ENCODE assay signal across 9 cellular contexts in genomic region chr10:114876602-114877300, GRCh38. TPM values are rescaled to one million over a fixed set of nuclear protein-coding genes. Genes with fewer than 3 reads are reported as not detected.
A peak's percentile ranks its signal among the peaks of the same experiment; 100 is the strongest.
DNase-seq lines count a peak whose midpoint lies in the region; ATAC-seq and TF ChIP-seq lines count a peak whose summit lies in the region.
"Had no signal": no experiment of that assay in that cellular context is flagged by ENCODE, and none has a peak within 500 bp of the region (broad histone marks: within the 10 kb centered on the region; RNA-seq: fewer than 3 reads in every experiment).

No MANE protein-coding gene starts in this region.

- WGBS in transverse colon (ENCODE audit: low coverage in 1 of 2), 2 donors: 26 to 32% methylated on average over 11 to 20 of the region's 20 CpGs

- H3K36me3 Mint-ChIP-seq in endothelial cell (ENCODE audit: low read depth, unreplicated experiment): no peaks in the 10 kb centered on the region
- H3K36me3 Mint-ChIP-seq in mesothelial cell of epicardium: no peaks in the 10 kb centered on the region

- ATAC-seq in GM18517 (IDR thresholded peaks at IDR 0.05; ENCODE audit: unreplicated experiment) (peak; percentile 84), HG02870 (IDR thresholded peaks at IDR 0.05; ENCODE audit: unreplicated experiment) (peak; percentile 86)

- peaks cover 26% of the 10 kb centered on the region for H3K4me1 Mint-ChIP-seq in endothelial cell (ENCODE audit: unreplicated experiment)
- H3K4me1 Mint-ChIP-seq in mesothelial cell of epicardium: peaks cover 35% of the 10 kb centered on the region

- intact Hi-C loops in transverse colon (cut with DNase I; ENCODE audit: low total_unique reads): no loop called here

- H3K27me3 Mint-ChIP-seq in endothelial cell (ENCODE audit: unreplicated experiment) (peaks cover 1% of the 10 kb centered on the region), mesothelial cell of epicardium (ENCODE audit: low read depth) (no peaks in the 10 kb centered on the region)

- TF ChIP-seq CTCF in WERI-Rb-1 (IDR thresholded peaks at IDR 0.05; ENCODE audit: low read depth, low read length) (peak; percentile 97), endothelial cell (IDR thresholded peaks at IDR 0.05; ENCODE audit: unreplicated experiment) (peak; percentile 66), mesothelial cell of epicardium (IDR thresholded peaks at IDR 0.05; ENCODE audit: unreplicated experiment) (peak; percentile 66), transverse colon (IDR thresholded peaks at IDR 0.05) (peak; percentile 55 to 67 (median 59))

- H3K36me3 ChIP-seq in WERI-Rb-1 (no peaks in the 10 kb centered on the region), transverse colon (no peaks in the 10 kb centered on the region)
- H3K36me3 ChIP-seq: neutrophil had no signal

- no peaks in the 10 kb centered on the region for H3K27me3 ChIP-seq in WERI-Rb-1 (ENCODE audit: insufficient read depth, low read depth, severe bottlenecking)
- H3K27me3 ChIP-seq in transverse colon: no peaks in the 10 kb centered on the region
- H3K27me3 ChIP-seq: neutrophil had no signal

- H3K4me3 Mint-ChIP-seq in endothelial cell (ENCODE audit: unreplicated experiment): no peak overlapping the region
- no peak overlapping the region for H3K4me3 Mint-ChIP-seq in mesothelial cell of epicardium

- in situ Hi-C loops in transverse colon (cut with MboI; ENCODE audit: low pct_ligation_motif_present in 1 of 4, low pct_unique_long_range_greater_than_20kb in 1 of 4, low sequenced_read_pairs in 3 of 4): loop anchor here in 3 of 4 donors (10.0 to 25.0 kb wide), 2 partner anchors 236 to 248 kb away; no protein-coding TSS in a partner anchor

- H3K4me1 ChIP-seq in transverse colon: peaks cover 0 to 12% (median 2%) of the 10 kb centered on the region in 4 donors

- H3K27ac Mint-ChIP-seq in endothelial cell (ENCODE audit: unreplicated experiment) (no peak overlapping the region), mesothelial cell of epicardium (no peak overlapping the region)

- DNase-seq in Ammon's horn (ENCODE audit: low spot score) (peak; percentile 73), NCI-H146 (lab: John Stamatoyannopoulos, UW) (peak; percentile 52), WERI-Rb-1 (peak; percentile 81), endothelial cell (ENCODE audit: low spot score) (peak; percentile 81), mesothelial cell of epicardium (ENCODE audit: low spot score in 2 of 2, unreplicated experiment in 2 of 2) (peak; percentile 56 to 78), transverse colon (peak; percentile 62)

- no peak for TF ChIP-seq POLR2A in transverse colon (IDR thresholded peaks at IDR 0.05)

- no peaks in the 10 kb centered on the region for H3K9me3 ChIP-seq in WERI-Rb-1 (ENCODE audit: severe bottlenecking)
- no peaks in the 10 kb centered on the region for H3K9me3 ChIP-seq in transverse colon
- H3K9me3 ChIP-seq: neutrophil had no signal

- H3K4me3 ChIP-seq in WERI-Rb-1 (ENCODE audit: low read depth, low read length) (no peak overlapping the region), transverse colon (no peak overlapping the region)

- no peak overlapping the region for H3K27ac ChIP-seq in WERI-Rb-1
- H3K27ac ChIP-seq in transverse colon: no peak overlapping the region
- H3K27ac ChIP-seq: neutrophil had no signal

- no peak for TF ChIP-seq EP300 in transverse colon (IDR thresholded peaks at IDR 0.05; ENCODE audit: low read depth)

- H3K9me3 Mint-ChIP-seq in endothelial cell (ENCODE audit: unreplicated experiment): no peaks in the 10 kb centered on the region
- H3K9me3 Mint-ChIP-seq in mesothelial cell of epicardium: no peaks in the 10 kb centered on the region

RNA-seq across cellular contexts. Expression of gene FHIP2A, which starts 55.2 kb away (rescaled TPM):
- 50.1 TPM for total RNA-seq in endothelial cell (ENCODE audit: unreplicated experiment)
- 39.6 to 43.2 TPM (median 41.9 TPM) in 3 replicates for total RNA-seq in mesothelial cell of epicardium
- 100 to 1,000 TPM in 1 of 4 donors, 10 to 100 TPM in 3; 17.2 to 218 (median 25.5) TPM for total RNA-seq in transverse colon
